Comparison of ENCODE assay signal across 28 cellular contexts in genomic region chr6:165930668-165931067, GRCh38.
"Had no signal": no experiment of that assay in that cellular context is flagged by ENCODE, and none has a peak within 500 bp of the region (broad histone marks: within the 10 kb centered on the region; RNA-seq: fewer than 3 reads in every experiment).

No MANE protein-coding gene starts in this region.

- H3K27ac ChIP-seq: colonic mucosa, coronary artery, dorsolateral prefrontal cortex, epithelial cell of prostate, esophagus muscularis mucosa, esophagus squamous epithelium, foreskin keratinocyte, gastrocnemius medialis, gastroesophageal sphincter, heart left ventricle, heart right ventricle had no signal

- ATAC-seq: effector memory CD8-positive, alpha-beta T cell; esophagus mucosa; foreskin keratinocyte; gastrocnemius medialis; gastroesophageal sphincter; heart left ventricle; heart right ventricle had no signal

- H3K36me3 ChIP-seq: colonic mucosa, esophagus muscularis mucosa, esophagus squamous epithelium, gastrocnemius medialis, gastroesophageal sphincter, heart left ventricle, heart right ventricle had no signal

- H3K4me1 ChIP-seq: colonic mucosa, esophagus muscularis mucosa, esophagus squamous epithelium, foreskin keratinocyte, gastrocnemius medialis, gastroesophageal sphincter, heart left ventricle, heart right ventricle had no signal

- FAIRE-seq: colon, endometrium, endothelial cell of umbilical vein, frontal cortex had no signal

- H3K4me3 ChIP-seq: colonic mucosa, coronary artery, dorsolateral prefrontal cortex, esophagus muscularis mucosa, esophagus squamous epithelium, gastrocnemius medialis, gastroesophageal sphincter, heart left ventricle, heart right ventricle had no signal

- H3K9me3 ChIP-seq: colonic mucosa, esophagus muscularis mucosa, esophagus squamous epithelium, gastrocnemius medialis, gastroesophageal sphincter, heart left ventricle, heart right ventricle had no signal

- H3K27me3 ChIP-seq: colonic mucosa, esophagus muscularis mucosa, esophagus squamous epithelium, foreskin keratinocyte, gastrocnemius medialis, gastroesophageal sphincter had no signal

- DNase-seq: colonic mucosa; cortex of kidney; dermis blood vessel endothelial cell; dorsolateral prefrontal cortex; effector CD4-positive, alpha-beta T cell; effector CD8-positive, alpha-beta T cell; effector memory CD4-positive, alpha-beta T cell; effector memory CD8-positive, alpha-beta T cell; endodermal cell; erythroblast; esophagus squamous epithelium; foreskin fibroblast; foreskin keratinocyte; foreskin melanocyte; gastrocnemius medialis; glutamatergic neuron; head of caudate nucleus; heart left ventricle; heart right ventricle had no signal
